ENCODE assay signal across 16 cellular contexts in genomic region chr7:155169498-155170065, GRCh38.
"Had no signal": no experiment of that assay in that cellular context is flagged by ENCODE, and none has a peak within 500 bp of the region (broad histone marks: within the 10 kb centered on the region; RNA-seq: fewer than 3 reads in every experiment).

No MANE protein-coding gene starts in this region.

- DNase-seq: activated CD4-positive, alpha-beta memory T cell treated with anti-CD3 and anti-CD28 coated beads for 36 hours; activated CD4-positive, alpha-beta T cell treated with anti-CD3 and anti-CD28 coated beads for 1 hour; activated naive CD8-positive, alpha-beta T cell treated with anti-CD3 and anti-CD28 coated beads for 36 hours; activated T-cell treated with anti-CD3 and anti-CD28 coated beads, Interleukin-2, amount 50 U/mL, for 72 hours; amygdala; body of pancreas; caudate nucleus; colonic mucosa; left cardiac atrium; mucosa of descending colon; naive thymus-derived CD4-positive, alpha-beta T cell; posterior cingulate gyrus; stimulated activated CD4-positive, alpha-beta T cell treated with anti-CD3 and anti-CD28 coated beads, Interleukin-4, amount 100 ng/mL, for 24 hours; stimulated activated naive CD4-positive, alpha-beta T cell; transverse colon had no signal

- H3K4me3 ChIP-seq: body of pancreas, colonic mucosa, mucosa of descending colon, skin epidermis, transverse colon had no signal

- H3K4me1 Mint-ChIP-seq: activated naive CD8-positive, alpha-beta T cell treated with anti-CD3 and anti-CD28 coated beads for 36 hours; naive thymus-derived CD4-positive, alpha-beta T cell had no signal

- H3K27ac ChIP-seq: body of pancreas, colonic mucosa, skin epidermis, transverse colon had no signal

- H3K9me3 Mint-ChIP-seq: activated CD4-positive, alpha-beta memory T cell treated with anti-CD3 and anti-CD28 coated beads for 36 hours; activated naive CD8-positive, alpha-beta T cell treated with anti-CD3 and anti-CD28 coated beads for 36 hours; activated T-cell treated with anti-CD3 and anti-CD28 coated beads, Interleukin-2, amount 50 U/mL, for 72 hours; naive thymus-derived CD4-positive, alpha-beta T cell had no signal

- H3K9me3 ChIP-seq: body of pancreas, colonic mucosa, mucosa of descending colon, transverse colon had no signal

- H3K27ac Mint-ChIP-seq: activated CD4-positive, alpha-beta memory T cell treated with anti-CD3 and anti-CD28 coated beads for 36 hours; activated naive CD8-positive, alpha-beta T cell treated with anti-CD3 and anti-CD28 coated beads for 36 hours; activated T-cell treated with anti-CD3 and anti-CD28 coated beads, Interleukin-2, amount 50 U/mL, for 72 hours; naive thymus-derived CD4-positive, alpha-beta T cell had no signal

- H3K36me3 ChIP-seq: colonic mucosa, transverse colon had no signal

- H3K4me3 Mint-ChIP-seq: activated CD4-positive, alpha-beta memory T cell treated with anti-CD3 and anti-CD28 coated beads for 36 hours; activated naive CD8-positive, alpha-beta T cell treated with anti-CD3 and anti-CD28 coated beads for 36 hours; activated T-cell treated with anti-CD3 and anti-CD28 coated beads, Interleukin-2, amount 50 U/mL, for 72 hours; naive thymus-derived CD4-positive, alpha-beta T cell had no signal

- H3K27me3 ChIP-seq: body of pancreas, colonic mucosa, transverse colon had no signal

- H3K4me1 ChIP-seq: body of pancreas, colonic mucosa had no signal

- H3K36me3 Mint-ChIP-seq: activated CD4-positive, alpha-beta memory T cell treated with anti-CD3 and anti-CD28 coated beads for 36 hours; activated naive CD8-positive, alpha-beta T cell treated with anti-CD3 and anti-CD28 coated beads for 36 hours; naive thymus-derived CD4-positive, alpha-beta T cell had no signal

- ATAC-seq: activated T-cell treated with anti-CD3 and anti-CD28 coated beads, Interleukin-2, amount 50 U/mL, for 72 hours; body of pancreas; left cardiac atrium; mucosa of descending colon; naive thymus-derived CD4-positive, alpha-beta T cell had no signal
